ENCODE assay signal across 8 cellular contexts in the genomic region with DNA sequence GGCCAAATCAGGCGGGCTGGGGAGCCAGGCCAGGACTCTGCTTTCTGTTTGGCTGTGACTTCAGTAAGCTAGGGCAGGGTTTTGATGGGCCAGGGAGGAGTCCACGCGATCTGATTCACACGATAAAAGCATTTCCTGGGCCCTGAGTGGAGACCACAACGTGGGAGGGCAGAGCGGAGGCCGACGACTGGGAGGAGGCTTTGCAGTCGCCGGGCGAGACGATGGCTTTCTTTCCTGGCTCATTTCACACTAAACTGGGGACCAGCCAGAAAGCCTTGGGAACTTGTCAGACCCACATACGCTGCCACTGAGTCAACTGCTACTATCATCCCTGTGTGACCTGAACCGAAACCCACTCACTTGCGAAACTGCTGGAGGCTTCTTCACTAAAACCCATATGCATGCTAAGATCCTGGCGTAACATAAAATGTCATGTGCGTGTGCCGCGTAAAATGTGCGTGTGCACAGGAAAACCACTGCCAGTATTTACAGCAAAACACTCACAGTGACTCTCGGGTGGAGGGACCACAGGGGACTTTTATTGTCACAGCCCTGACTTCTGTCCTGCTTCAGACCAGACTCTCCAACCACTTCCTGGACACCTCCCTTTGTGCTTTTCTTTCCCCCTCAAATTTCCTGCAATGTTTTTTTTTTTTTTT. TPM values are rescaled to one million over a fixed set of nuclear protein-coding genes. Genes with fewer than 3 reads are reported as not detected.
DNase-seq lines count a peak whose midpoint lies in the region; ATAC-seq and TF ChIP-seq lines count a peak whose summit lies in the region.

No MANE protein-coding gene starts in this region.

- H3K27ac Mint-ChIP-seq in T-helper 17 cell: peak overlapping the region; percentile 98

- DNase-seq in AG08395 (ENCODE audit: low spot score): peak; percentile 98
- peak; percentile 59 for DNase-seq in GOT3 (lab: John Stamatoyannopoulos, UW)
- DNase-seq in T-helper 17 cell: peak; percentile 56 to 74 (median 66)
- peak; percentile 83 for DNase-seq in amniotic epithelial cell (ENCODE audit: low read depth)
- peak; percentile 67 for DNase-seq in lower lobe of right lung
- DNase-seq in stimulated activated CD8-positive, alpha-beta memory T cell treated with anti-CD3 and anti-CD28 coated beads, Interleukin-15, amount 100 ng/mL, for 48 hours (ENCODE audit: low read depth in 2 of 2): peak; percentile 83 to 88
- DNase-seq in epidermal melanocyte (ENCODE audit: insufficient read length, low spot score): no peak
- DNase-seq in NAMALWA (ENCODE audit: low spot score): no peak

- intact Hi-C loops in lower lobe of right lung (cut with DNase I): no loop called here

- H3K36me3 Mint-ChIP-seq in T-helper 17 cell (ENCODE audit: low read depth): no peaks in the 10 kb centered on the region

- peak overlapping the region; percentile 88 for H3K4me3 Mint-ChIP-seq in T-helper 17 cell

- peaks cover 45% of the 10 kb centered on the region for H3K4me1 Mint-ChIP-seq in T-helper 17 cell

- H3K36me3 ChIP-seq in lower lobe of right lung: no peaks in the 10 kb centered on the region

- no peaks in the 10 kb centered on the region for H3K9me3 ChIP-seq in T-helper 17 cell (ENCODE audit: control insufficient read depth, low read length, poor library complexity, severe bottlenecking)
- H3K9me3 ChIP-seq in lower lobe of right lung: no peaks in the 10 kb centered on the region

- H3K27me3 Mint-ChIP-seq in T-helper 17 cell: no peaks in the 10 kb centered on the region

- H3K4me1 ChIP-seq in lower lobe of right lung: peaks cover 36% of the 10 kb centered on the region

- ATAC-seq in T-helper 17 cell: peak; percentile 85
- ATAC-seq in lower lobe of right lung: peak; percentile 76 to 83

- H3K27ac ChIP-seq in lower lobe of right lung: peak overlapping the region; percentile 76

- TF ChIP-seq CTCF in lower lobe of right lung (IDR thresholded peaks at IDR 0.05): no peak

- no peaks in the 10 kb centered on the region for H3K27me3 ChIP-seq in lower lobe of right lung (ENCODE audit: low read depth)

- H3K4me3 ChIP-seq in lower lobe of right lung: peak overlapping the region; percentile 40

RNA-seq across cellular contexts. Expression of gene RHBDF2, which starts 14.2 kb away (rescaled TPM):
- total RNA-seq in T-helper 17 cell (10 to 100 TPM; 38.3 to 48.7 TPM), lower lobe of right lung (47.8 TPM)

RNA-seq across cellular contexts. Expression of gene CYGB, which starts 22.1 kb away (rescaled TPM):
- total RNA-seq in T-helper 17 cell (not detected), lower lobe of right lung (30.2 TPM)

RNA-seq across cellular contexts. Expression of gene PRCD, which starts 24.4 kb away (rescaled TPM):
- total RNA-seq in T-helper 17 cell (1 to 10 TPM in 1 of 2 donors, not detected in 1; 1.1 TPM), lower lobe of right lung (8.2 TPM)

RNA-seq across cellular contexts. Expression of gene AANAT, which starts 48.0 kb away (rescaled TPM):
- not detected for total RNA-seq in T-helper 17 cell
- total RNA-seq in lower lobe of right lung: not detected

Comparison
In these comparisons a context has a peak if more than half of its experiments do, and no peak if none do; other contexts are left out.
1. DNase-seq: peak in AG08395 (single experiment), GOT3 (single experiment), T-helper 17 cell (3 of 3), amniotic epithelial cell (single experiment), lower lobe of right lung (single experiment) and stimulated activated CD8-positive, alpha-beta memory T cell treated with anti-CD3 and anti-CD28 coated beads, Interleukin-15, amount 100 ng/mL, for 48 hours (2 of 2); none in epidermal melanocyte (single experiment) and NAMALWA (single experiment).
2. RNA of gene CYGB, which starts 22.1 kb away (total RNA-seq): 30.2 TPM in lower lobe of right lung (single experiment); not detected in T-helper 17 cell; every median in the first group is over 10 times any median in the second.